ENCODE assay signal across 22 cellular contexts in the genomic region with DNA sequence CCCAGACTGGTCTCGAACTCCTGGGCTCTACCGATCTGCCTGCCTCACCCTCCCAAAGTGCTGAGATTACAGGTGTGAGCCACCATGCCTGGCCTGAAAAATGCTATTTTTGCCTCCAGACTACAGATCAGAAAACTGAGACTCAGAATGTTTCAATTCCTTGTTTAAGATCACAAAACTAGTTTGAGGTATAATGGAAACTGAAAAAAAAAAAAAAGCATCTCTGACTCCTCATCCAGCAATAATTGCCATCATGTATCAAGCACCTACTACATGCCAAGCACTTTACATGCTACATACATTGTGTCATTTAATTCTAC. TPM values are rescaled to one million over a fixed set of nuclear protein-coding genes. Genes with fewer than 3 reads are reported as not detected.
A peak's percentile ranks its signal among the peaks of the same experiment; 100 is the strongest.
DNase-seq lines count a peak whose midpoint lies in the region; ATAC-seq and TF ChIP-seq lines count a peak whose summit lies in the region.
"Had no signal": no experiment of that assay in that cellular context is flagged by ENCODE, and none has a peak within 500 bp of the region (broad histone marks: within the 10 kb centered on the region; RNA-seq: fewer than 3 reads in every experiment).

No MANE protein-coding gene starts in this region.

- H3K27me3 ChIP-seq in cardiac muscle cell = no peaks in the 10 kb centered on the region
- H3K27me3 ChIP-seq: brain microvascular endothelial cell, neutrophil had no signal

- POLR2A ChIA-PET in RWPE1 (lab: Yijun Ruan, JAX; ENCODE audit: low non-redundant PET) = no interaction called here

- H3K4me3 ChIP-seq in cardiac muscle cell = no peak overlapping the region
- H3K4me3 ChIP-seq: SK-N-MC, smooth muscle cell had no signal

- TF ChIP-seq CTCF in cardiac muscle cell (IDR thresholded peaks at IDR 0.05; ENCODE audit: low read depth, low read length) (no peak), nephron (IDR thresholded peaks at IDR 0.05; ENCODE audit: unreplicated experiment in 3 of 3) (no peak), RWPE1 (conservative IDR thresholded peaks at IDR 0.05; ENCODE audit: low read depth) (no peak)

- ATAC-seq in Right ventricle myocardium inferior = no peak
- ATAC-seq in GM21515 (IDR thresholded peaks at IDR 0.05; ENCODE audit: unreplicated experiment) = peak; percentile 67
- peak; percentile 58 for ATAC-seq in HG03025 (IDR thresholded peaks at IDR 0.05; ENCODE audit: low FRiP score, unreplicated experiment)
- ATAC-seq: CD8-positive, alpha-beta T cell; effector memory CD8-positive, alpha-beta T cell had no signal

- CTCF ChIA-PET in RWPE1 (lab: Yijun Ruan, JAX) = no interaction called here

- intact Hi-C loops in Right ventricle myocardium inferior (cut with DNase I) = loop anchor here (1.0 kb wide), 1 partner anchor 46 kb away; no protein-coding TSS in a partner anchor

- no peak overlapping the region for H3K4me3 Mint-ChIP-seq in nephron
- H3K4me3 Mint-ChIP-seq: CD8-positive, alpha-beta T cell; effector memory CD8-positive, alpha-beta T cell; memory B cell had no signal

- H3K27ac ChIP-seq in cardiac muscle cell (peak overlapping the region; percentile 94), RWPE1 (no peak overlapping the region)
- H3K27ac ChIP-seq: 22Rv1, brain microvascular endothelial cell, neutrophil, SK-N-MC had no signal

- H3K27ac Mint-ChIP-seq in nephron = peak overlapping the region in 2 of 3 experiments; percentile 6 to 22
- H3K27ac Mint-ChIP-seq: CD8-positive, alpha-beta T cell; effector memory CD8-positive, alpha-beta T cell; memory B cell had no signal

- no peaks in the 10 kb centered on the region for H3K9me3 ChIP-seq in cardiac muscle cell (ENCODE audit: low read depth)
- H3K9me3 ChIP-seq: neutrophil had no signal

- no peak for DNase-seq in cardiac muscle cell (ENCODE audit: low read depth in 1 of 2, low spot score in 1 of 2)
- no peak for DNase-seq in Right ventricle myocardium inferior (ENCODE audit: missing footprints)
- DNase-seq in effector CD8-positive, alpha-beta T cell (lab: John Stamatoyannopoulos, UW) = no peak
- DNase-seq in COR-L47 (lab: John Stamatoyannopoulos, UW) = no peak
- DNase-seq in RWPE1 (ENCODE audit: low spot score) = no peak
- DNase-seq: activated gamma-delta T cell; brain microvascular endothelial cell; CD8-positive, alpha-beta T cell; effector memory CD8-positive, alpha-beta T cell; MV-4-11; NCI-H2171 treated with DMSO at 0.1 percent for 48 hours had no signal

- H3K36me3 Mint-ChIP-seq in nephron (ENCODE audit: low read depth) = no peaks in the 10 kb centered on the region
- H3K36me3 Mint-ChIP-seq: CD8-positive, alpha-beta T cell; memory B cell had no signal

- no peaks in the 10 kb centered on the region for H3K36me3 ChIP-seq in cardiac muscle cell
- H3K36me3 ChIP-seq: brain microvascular endothelial cell, neutrophil had no signal

- H3K4me1 ChIP-seq in cardiac muscle cell (ENCODE audit: low read depth) = peaks cover 39% of the 10 kb centered on the region

- H3K27me3 Mint-ChIP-seq in nephron (ENCODE audit: low read depth) = peaks cover 35% of the 10 kb centered on the region

- no peaks in the 10 kb centered on the region for H3K9me3 Mint-ChIP-seq in nephron
- H3K9me3 Mint-ChIP-seq: CD8-positive, alpha-beta T cell; effector memory CD8-positive, alpha-beta T cell; memory B cell had no signal

- H3K4me1 Mint-ChIP-seq in nephron = peaks cover 42% of the 10 kb centered on the region
- H3K4me1 Mint-ChIP-seq: memory B cell had no signal

RNA-seq across cellular contexts. Expression of gene PLAC8L1, which starts 35.6 kb away (rescaled TPM):
- not detected in 2 replicates for total RNA-seq in cardiac muscle cell
- 1.1 and 1.2 TPM in 2 replicates for polyA plus RNA-seq in cardiac muscle cell
- not detected for total RNA-seq in Right ventricle myocardium inferior
- total RNA-seq: CD8-positive, alpha-beta T cell; fibroblast of villous mesenchyme; G401; smooth muscle cell; subcutaneous adipose tissue had no signal
